ENCODE assay signal across 8 cellular contexts in the genomic region with DNA sequence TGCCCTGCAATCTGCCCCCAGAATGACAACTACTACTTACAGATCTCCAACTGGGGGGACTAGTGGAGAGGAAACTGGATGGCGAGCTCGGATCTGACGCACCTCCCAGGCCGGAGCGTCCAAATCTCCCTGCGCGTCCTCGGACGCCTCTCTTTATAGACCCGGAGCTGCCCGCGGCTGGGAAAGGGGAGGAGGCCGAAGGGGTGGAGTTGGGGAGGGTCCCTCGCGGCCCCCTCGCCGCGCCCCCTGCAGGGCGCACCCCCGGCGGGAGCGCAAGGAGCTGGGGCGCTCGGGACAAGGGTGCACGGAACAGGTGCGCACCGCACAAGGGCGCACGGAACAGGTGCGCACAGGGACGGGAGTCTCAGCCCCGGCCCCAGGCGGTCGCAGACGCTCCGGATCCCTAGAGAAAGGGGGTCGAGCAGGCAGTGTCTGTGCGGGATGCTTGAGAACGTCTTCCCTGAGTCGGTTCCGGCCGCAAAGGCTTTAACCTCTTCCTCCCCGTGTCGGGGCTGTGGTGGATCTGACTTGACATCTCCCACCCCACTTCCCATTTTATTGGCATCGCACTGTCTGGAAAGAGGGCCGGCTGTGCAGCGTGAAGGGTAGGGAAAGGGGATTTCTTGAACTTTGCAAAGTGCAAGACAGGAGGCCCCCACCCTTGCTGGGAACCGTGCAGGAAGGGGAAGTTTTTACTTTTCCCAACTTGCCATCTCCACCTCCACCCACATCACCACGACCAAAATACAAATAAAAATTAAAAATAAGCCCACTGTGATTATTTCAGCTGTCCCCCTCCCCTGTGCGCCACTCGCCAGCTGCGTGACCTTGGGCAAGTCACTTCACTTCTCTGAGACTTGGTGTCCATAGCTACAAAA. TPM values are rescaled to one million over a fixed set of nuclear protein-coding genes. Genes with fewer than 3 reads are reported as not detected.
A peak's percentile ranks its signal among the peaks of the same experiment; 100 is the strongest.
DNase-seq lines count a peak whose midpoint lies in the region; ATAC-seq lines count a peak whose summit lies in the region.

MYH11 (minus strand) TSS at position 128 of the 878 bp plus-strand sequence. CDS start 18,776 bp downstream, outside the sequence.

- no peaks in the 10 kb centered on the region for H3K36me3 Mint-ChIP-seq in activated CD4-positive, alpha-beta T cell treated with anti-CD3 and anti-CD28 coated beads, Interleukin-2, amount 10 ng/mL, durations not matched to agents 24 days and 14 days (ENCODE audit: low read depth)
- no peaks in the 10 kb centered on the region for H3K36me3 Mint-ChIP-seq in central memory CD8-positive, alpha-beta T cell (ENCODE audit: insufficient read depth)

- H3K9me3 Mint-ChIP-seq in activated CD4-positive, alpha-beta T cell treated with anti-CD3 and anti-CD28 coated beads, Interleukin-2, amount 10 ng/mL, durations not matched to agents 24 days and 14 days, result no peaks in the 10 kb centered on the region
- H3K9me3 Mint-ChIP-seq in central memory CD8-positive, alpha-beta T cell, result no peaks in the 10 kb centered on the region

- H3K4me3 Mint-ChIP-seq in activated CD4-positive, alpha-beta T cell treated with anti-CD3 and anti-CD28 coated beads, Interleukin-2, amount 10 ng/mL, durations not matched to agents 24 days and 14 days, result peak within 1 kb of the TSS; percentile 79
- H3K4me3 Mint-ChIP-seq in central memory CD8-positive, alpha-beta T cell, result peak within 1 kb of the TSS; percentile 39

- H3K27ac Mint-ChIP-seq in activated CD4-positive, alpha-beta T cell treated with anti-CD3 and anti-CD28 coated beads, Interleukin-2, amount 10 ng/mL, durations not matched to agents 24 days and 14 days, result no peak within 1 kb of the TSS
- H3K27ac Mint-ChIP-seq in central memory CD8-positive, alpha-beta T cell (ENCODE audit: low read depth), result no peak within 1 kb of the TSS

- H3K36me3 ChIP-seq in mesodermal cell (ENCODE audit: control insufficient read depth, insufficient read depth, low read length), result no peaks in the 10 kb centered on the region

- ATAC-seq in central memory CD8-positive, alpha-beta T cell (replicated peaks; ENCODE audit: extremely low read depth, poor library complexity, severe bottlenecking), result no peak

- H3K4me1 ChIP-seq in mesodermal cell (ENCODE audit: control insufficient read depth, insufficient read depth, low read length, poor library complexity, severe bottlenecking), result peaks cover 17% of the 10 kb centered on the region

- DNase-seq in activated CD4-positive, alpha-beta T cell treated with anti-CD3 and anti-CD28 coated beads, Interleukin-2, amount 10 ng/mL, durations not matched to agents 24 days and 14 days, result no peak
- DNase-seq in activated CD4-positive, alpha-beta T cell treated with anti-CD3 and anti-CD28 coated beads, Interleukin-2, amount 50 U/mL, for 48 hours, result no peak
- no peak for DNase-seq in central memory CD8-positive, alpha-beta T cell (ENCODE audit: low spot score in 2 of 2)
- DNase-seq in ureter (ENCODE audit: low spot score), result peak; percentile 73
- DNase-seq in cerebellar cortex (ENCODE audit: low spot score), result no peak
- no peak for DNase-seq in SKM-1 treated with dmso at 0.1 percent for 144 hours (lab: John Stamatoyannopoulos, UW; ENCODE audit: unreplicated experiment)
- no peak for DNase-seq in activated naive CD4-positive, alpha-beta T cell (lab: John Stamatoyannopoulos, UW)

- intact Hi-C loops in activated CD4-positive, alpha-beta T cell treated with anti-CD3 and anti-CD28 coated beads, Interleukin-2, amount 10 ng/mL, durations not matched to agents 24 days and 14 days (cut with micrococcal nuclease), result no loop called here

- H3K9me3 ChIP-seq in mesodermal cell (ENCODE audit: control insufficient read depth, low read length), result no peaks in the 10 kb centered on the region

- peak within 1 kb of the TSS; percentile 37 for H3K4me3 ChIP-seq in mesodermal cell (ENCODE audit: extremely low read depth, insufficient read depth, low read length, poor library complexity, severe bottlenecking)

- 1 to 2% methylated on average over 28 to 36 of the region's 52 CpGs for WGBS in mesodermal cell (ENCODE audit: insufficient coverage in 2 of 2), 2 experiments

- peaks cover 42% of the 10 kb centered on the region for H3K27me3 Mint-ChIP-seq in activated CD4-positive, alpha-beta T cell treated with anti-CD3 and anti-CD28 coated beads, Interleukin-2, amount 10 ng/mL, durations not matched to agents 24 days and 14 days
- H3K27me3 Mint-ChIP-seq in central memory CD8-positive, alpha-beta T cell, result peaks cover 53% of the 10 kb centered on the region

- no peak within 1 kb of the TSS for H3K27ac ChIP-seq in mesodermal cell (ENCODE audit: low read depth, low read length, severe bottlenecking)

- H3K4me1 Mint-ChIP-seq in activated CD4-positive, alpha-beta T cell treated with anti-CD3 and anti-CD28 coated beads, Interleukin-2, amount 10 ng/mL, durations not matched to agents 24 days and 14 days, result peaks cover 5% of the 10 kb centered on the region
- peaks cover 6% of the 10 kb centered on the region for H3K4me1 Mint-ChIP-seq in central memory CD8-positive, alpha-beta T cell

RNA-seq across cellular contexts. Expression of gene MYH11, which starts in this region (rescaled TPM):
- 0.05 TPM in 1 of 2 replicates, not detected in the other for total RNA-seq in activated CD4-positive, alpha-beta T cell treated with anti-CD3 and anti-CD28 coated beads, Interleukin-2, amount 10 ng/mL, durations not matched to agents 24 days and 14 days
- polyA plus RNA-seq in mesodermal cell (2013, experiment 1 of 2), result 0.15 TPM
- polyA plus RNA-seq in mesodermal cell (2013, experiment 2 of 2), result 0.25 TPM
- total RNA-seq in ureter, result 1,287 TPM

Comparison
In these comparisons a context has a peak if more than half of its experiments do, and no peak if none do; other contexts are left out.
1. RNA of gene MYH11 (total RNA-seq): 1,287 TPM in ureter (single experiment); 0.05 TPM in activated CD4-positive, alpha-beta T cell treated with anti-CD3 and anti-CD28 coated beads, Interleukin-2, amount 10 ng/mL, durations not matched to agents 24 days and 14 days; every median in the first group is over 1,000 times any median in the second.